In the genomic region with DNA sequence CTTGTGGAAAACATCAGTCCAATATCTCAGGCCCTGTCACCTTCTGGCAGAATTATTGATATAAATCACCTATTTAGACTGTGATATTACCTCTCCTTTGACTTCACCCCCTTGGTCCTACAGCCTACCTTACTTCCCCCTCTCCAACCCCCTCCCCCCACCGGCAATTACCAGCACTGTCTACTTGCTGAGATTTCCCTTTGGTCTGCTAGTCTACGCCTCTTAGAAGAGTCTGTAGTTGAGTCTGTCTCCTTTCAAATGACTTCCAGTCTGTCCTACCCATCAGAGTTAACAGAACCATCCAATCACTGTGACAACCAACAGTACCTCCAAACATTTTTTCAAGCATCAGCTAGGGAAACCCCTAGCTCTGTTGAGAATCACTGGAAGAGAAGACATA, we compare ENCODE assay signal across 11 cellular contexts. TPM values are rescaled to one million over a fixed set of nuclear protein-coding genes. Genes with fewer than 3 reads are reported as not detected.
DNase-seq lines count a peak whose midpoint lies in the region; ATAC-seq and TF ChIP-seq lines count a peak whose summit lies in the region.
"Had no signal": no experiment of that assay in that cellular context is flagged by ENCODE, and none has a peak within 500 bp of the region (broad histone marks: within the 10 kb centered on the region; RNA-seq: fewer than 3 reads in every experiment).

No MANE protein-coding gene starts in this region.

- H3K4me3 ChIP-seq in esophagus (ENCODE audit: low read depth in 1 of 2, low read length in 2 of 2) (no peak overlapping the region), WERI-Rb-1 (ENCODE audit: low read depth, low read length) (no peak overlapping the region)

- peaks cover 34% of the 10 kb centered on the region for H3K4me1 Mint-ChIP-seq in activated T-cell treated with anti-CD3 and anti-CD28 coated beads, Interleukin-2, amount 50 U/mL, for 72 hours (ENCODE audit: low read depth)
- H3K4me1 Mint-ChIP-seq in T-helper 17 cell, result peaks cover 28% of the 10 kb centered on the region
- peaks cover 40% of the 10 kb centered on the region for H3K4me1 Mint-ChIP-seq in stimulated activated naive CD8-positive, alpha-beta T cell treated with anti-CD3 and anti-CD28 coated beads, Interleukin-15, amount 100 ng/mL, for 72 hours

- no peaks in the 10 kb centered on the region for H3K27me3 ChIP-seq in esophagus (ENCODE audit: control insufficient read depth in 1 of 2, insufficient read depth in 2 of 2, low read length in 2 of 2)
- no peaks in the 10 kb centered on the region for H3K27me3 ChIP-seq in WERI-Rb-1 (ENCODE audit: insufficient read depth, low read depth, severe bottlenecking)

- no peaks in the 10 kb centered on the region for H3K27me3 Mint-ChIP-seq in activated T-cell treated with anti-CD3 and anti-CD28 coated beads, Interleukin-2, amount 50 U/mL, for 72 hours (ENCODE audit: low read depth)
- H3K27me3 Mint-ChIP-seq in T-helper 17 cell, result no peaks in the 10 kb centered on the region
- H3K27me3 Mint-ChIP-seq in stimulated activated naive CD8-positive, alpha-beta T cell treated with anti-CD3 and anti-CD28 coated beads, Interleukin-15, amount 100 ng/mL, for 72 hours, result no peaks in the 10 kb centered on the region

- peak overlapping the region; percentile 53 to 56 for H3K4me3 Mint-ChIP-seq in activated T-cell treated with anti-CD3 and anti-CD28 coated beads, Interleukin-2, amount 50 U/mL, for 72 hours
- peak overlapping the region; percentile 80 for H3K4me3 Mint-ChIP-seq in T-helper 17 cell
- H3K4me3 Mint-ChIP-seq in stimulated activated naive CD8-positive, alpha-beta T cell treated with anti-CD3 and anti-CD28 coated beads, Interleukin-15, amount 100 ng/mL, for 72 hours, result peak overlapping the region; percentile 68 to 79

- DNase-seq in activated T-cell treated with anti-CD3 and anti-CD28 coated beads, Interleukin-2, amount 50 U/mL, for 72 hours, result no peak
- DNase-seq in activated T-cell treated with anti-CD3 and anti-CD28 coated beads for 4 hours (no peak), T-helper 17 cell (no peak), DMS53 treated with DMSO at 0.1 percent for 48 hours (lab: John Stamatoyannopoulos, UW; ENCODE audit: unreplicated experiment) (no peak), WERI-Rb-1 (no peak)
- no peak for DNase-seq in stimulated activated naive CD8-positive, alpha-beta T cell treated with anti-CD3 and anti-CD28 coated beads, Interleukin-15, amount 100 ng/mL, for 72 hours
- DNase-seq: GF-D8, KG1, NCI-H2171 treated with DMSO at 0.1 percent for 48 hours had no signal

- ATAC-seq in activated T-cell treated with anti-CD3 and anti-CD28 coated beads, Interleukin-2, amount 50 U/mL, for 72 hours (replicated peaks in 1 of 2), result peak; percentile 4 to 17
- ATAC-seq in T-helper 17 cell (peak; percentile 5), GM18511 (IDR thresholded peaks at IDR 0.05; ENCODE audit: unreplicated experiment) (no peak)
- peak; percentile 18 for ATAC-seq in stimulated activated naive CD8-positive, alpha-beta T cell treated with anti-CD3 and anti-CD28 coated beads, Interleukin-15, amount 100 ng/mL, for 72 hours

- H3K27ac Mint-ChIP-seq in activated T-cell treated with anti-CD3 and anti-CD28 coated beads, Interleukin-2, amount 50 U/mL, for 72 hours, result peak overlapping the region; percentile 3
- no peak overlapping the region for H3K27ac Mint-ChIP-seq in T-helper 17 cell
- H3K27ac Mint-ChIP-seq in stimulated activated naive CD8-positive, alpha-beta T cell treated with anti-CD3 and anti-CD28 coated beads, Interleukin-15, amount 100 ng/mL, for 72 hours, result peak overlapping the region; percentile 91 to 94

- H3K36me3 Mint-ChIP-seq in activated T-cell treated with anti-CD3 and anti-CD28 coated beads, Interleukin-2, amount 50 U/mL, for 72 hours (ENCODE audit: insufficient read depth in 2 of 2), result peaks cover 0 to 2% of the 10 kb centered on the region in 2 donors
- H3K36me3 Mint-ChIP-seq in T-helper 17 cell (ENCODE audit: low read depth), result no peaks in the 10 kb centered on the region

- H3K9me3 Mint-ChIP-seq in activated T-cell treated with anti-CD3 and anti-CD28 coated beads, Interleukin-2, amount 50 U/mL, for 72 hours, result peaks cover 0 to 2% of the 10 kb centered on the region in 2 donors
- peaks cover 0 to 6% of the 10 kb centered on the region in 2 donors for H3K9me3 Mint-ChIP-seq in stimulated activated naive CD8-positive, alpha-beta T cell treated with anti-CD3 and anti-CD28 coated beads, Interleukin-15, amount 100 ng/mL, for 72 hours

- no peak for TF ChIP-seq CTCF in WERI-Rb-1 (IDR thresholded peaks at IDR 0.05; ENCODE audit: low read depth, low read length)

- H3K9me3 ChIP-seq in T-helper 17 cell (ENCODE audit: control insufficient read depth, low read length, poor library complexity, severe bottlenecking) (no peaks in the 10 kb centered on the region), esophagus (ENCODE audit: control insufficient read depth in 2 of 2, insufficient read depth in 1 of 2, low read depth in 1 of 2, low read length in 1 of 2) (no peaks in the 10 kb centered on the region), WERI-Rb-1 (ENCODE audit: severe bottlenecking) (no peaks in the 10 kb centered on the region)

- H3K36me3 ChIP-seq in esophagus (ENCODE audit: control insufficient read depth in 2 of 2, insufficient read depth in 2 of 2, low read length in 1 of 2) (no peaks in the 10 kb centered on the region), WERI-Rb-1 (peaks cover under 1% of the 10 kb centered on the region; the same call in 1 of the 2 replicates)

- H3K27ac ChIP-seq in esophagus (ENCODE audit: low read depth in 2 of 2, low read length in 1 of 2) (peak overlapping the region; percentile 32 to 60), WERI-Rb-1 (no peak overlapping the region)

- 46 to 51% methylated on average over 2 of the region's 2 CpGs for WGBS in esophagus, 2 donors

- H3K4me1 ChIP-seq in esophagus (ENCODE audit: control insufficient read depth in 2 of 2, insufficient read depth in 2 of 2, low read length in 1 of 2), result peaks cover 0 to 2% of the 10 kb centered on the region in 2 donors

RNA-seq across cellular contexts. Expression of a gene that starts 3.0 kb away (rescaled TPM):
- 10 to 100 TPM; 52.1 to 59.1 TPM for total RNA-seq in activated T-cell treated with anti-CD3 and anti-CD28 coated beads, Interleukin-2, amount 50 U/mL, for 72 hours
- total RNA-seq in T-helper 17 cell, result 10 to 100 TPM; 34.2 to 40.4 TPM
- 10 to 100 TPM; 18.5 to 19.3 TPM for polyA plus RNA-seq in esophagus

RNA-seq across cellular contexts. Expression of a gene that starts 16.2 kb away (rescaled TPM):
- 1 to 10 TPM; 5.9 to 7.5 TPM for total RNA-seq in activated T-cell treated with anti-CD3 and anti-CD28 coated beads, Interleukin-2, amount 50 U/mL, for 72 hours
- 10 to 100 TPM in 1 of 2 donors, 1 to 10 TPM in 1; 8.0 to 10.0 TPM for total RNA-seq in T-helper 17 cell
- 1 to 10 TPM in 1 of 2 donors, under 1 TPM in 1; 0.75 to 1.5 TPM for polyA plus RNA-seq in esophagus
